In genomic region chr13:41822560-41822959, GRCh38 we compare ENCODE assay signal across 1 cellular context.
TF ChIP-seq lines count a peak whose summit lies in the region.

No MANE protein-coding gene starts in this region.

TF ChIP-seq in HepG2, 621 proteins besides CTCF, POLR2A, EP300 and RAD21 (continued from another document):
- no peak for TF ChIP-seq ZNF512B (CRISPR knock-in tag; IDR thresholded peaks at IDR 0.05; ENCODE audit: borderline replicate concordance)
